ENCODE assay signal across 8 cellular contexts in genomic region chr19:2782936-2783780, GRCh38. TPM values are rescaled to one million over a fixed set of nuclear protein-coding genes. Genes with fewer than 3 reads are reported as not detected.
DNase-seq lines count a peak whose midpoint lies in the region; ATAC-seq, FAIRE-seq and TF ChIP-seq lines count a peak whose summit lies in the region.

A gene with protein sequence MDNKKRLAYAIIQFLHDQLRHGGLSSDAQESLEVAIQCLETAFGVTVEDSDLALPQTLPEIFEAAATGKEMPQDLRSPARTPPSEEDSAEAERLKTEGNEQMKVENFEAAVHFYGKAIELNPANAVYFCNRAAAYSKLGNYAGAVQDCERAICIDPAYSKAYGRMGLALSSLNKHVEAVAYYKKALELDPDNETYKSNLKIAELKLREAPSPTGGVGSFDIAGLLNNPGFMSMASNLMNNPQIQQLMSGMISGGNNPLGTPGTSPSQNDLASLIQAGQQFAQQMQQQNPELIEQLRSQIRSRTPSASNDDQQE (minus strand): TSS chr19:2783273. CDS start chr19:2769068, 14,205 bp downstream.

- H3F3A ChIP-seq in OCI-LY1 (ENCODE audit: insufficient read depth, low read length): no peaks in the 10 kb centered on the region

- peaks cover 68% of the 10 kb centered on the region for H3K79me2 ChIP-seq in OCI-LY1 (ENCODE audit: insufficient read depth, low read length)

- no peaks in the 10 kb centered on the region for H3K9me2 ChIP-seq in OCI-LY1 (ENCODE audit: low read depth, low read length)

- ATAC-seq in GM21447 (IDR thresholded peaks at IDR 0.05; ENCODE audit: unreplicated experiment): peak; percentile 74

- peak; percentile 99 for DNase-seq in DMS 273 (lab: John Stamatoyannopoulos, UW; ENCODE audit: unreplicated experiment)
- DNase-seq in activated CD8-positive, alpha-beta memory T cell treated with anti-CD3 and anti-CD28 coated beads, Interleukin-2, amount 50 U/mL, for 4 hours: peak; percentile 95
- DNase-seq in stimulated activated CD8-positive, alpha-beta memory T cell treated with anti-CD3 and anti-CD28 coated beads, Interleukin-15, amount 100 ng/mL, for 4 hours (ENCODE audit: low read depth in 2 of 2): peak; percentile 93 to 95

- H3K27me3 ChIP-seq in HUES64 (ENCODE audit: insufficient read depth, low read length): no peaks in the 10 kb centered on the region
- no peaks in the 10 kb centered on the region for H3K27me3 ChIP-seq in OCI-LY1 (ENCODE audit: insufficient read depth, low read length)

- peak within 1 kb of the TSS; percentile 49 for H3K27ac ChIP-seq in HUES64 (ENCODE audit: low read depth, low read length)
- H3K27ac ChIP-seq in OCI-LY1 (ENCODE audit: low read depth, low read length, poor library complexity, severe bottlenecking): peak within 1 kb of the TSS; percentile 76
- peak within 1 kb of the TSS; percentile 84 for H3K27ac ChIP-seq in mesodermal cell (ENCODE audit: low read depth, low read length, severe bottlenecking)

- H3K9me3 ChIP-seq in HUES64 (ENCODE audit: insufficient read depth, low read depth, low read length) (no peaks in the 10 kb centered on the region; the same call in 1 of the 2 replicates), OCI-LY1 (ENCODE audit: low read length) (no peaks in the 10 kb centered on the region), mesodermal cell (ENCODE audit: control insufficient read depth, low read length) (peaks cover 7% of the 10 kb centered on the region)

- H3K9ac ChIP-seq in HUES64 (ENCODE audit: low read depth, low read length): peak within 1 kb of the TSS; percentile 92
- peak within 1 kb of the TSS; percentile 91 for H3K9ac ChIP-seq in OCI-LY1 (ENCODE audit: low read length)

- WGBS in HUES64: under 1% methylated on average over 67 of the region's 68 CpGs
- 1% methylated on average over 46 to 62 of the region's 68 CpGs for WGBS in mesodermal cell (ENCODE audit: insufficient coverage in 2 of 2), 2 experiments

- H4K20me1 ChIP-seq in OCI-LY1 (ENCODE audit: insufficient read depth, low read length): no peaks in the 10 kb centered on the region

- peak within 1 kb of the TSS; percentile 96 for H3K4me3 ChIP-seq in HUES64 (ENCODE audit: low read length)
- H3K4me3 ChIP-seq in OCI-LY1 (ENCODE audit: low read depth, low read length, poor library complexity, severe bottlenecking): peak within 1 kb of the TSS; percentile 89
- H3K4me3 ChIP-seq in mesodermal cell (ENCODE audit: extremely low read depth, insufficient read depth, low read length, poor library complexity, severe bottlenecking): peak within 1 kb of the TSS; percentile 97

- H2AFZ ChIP-seq in OCI-LY1 (ENCODE audit: low read length): no peak within 1 kb of the TSS; the same call in 1 of the 2 replicates

- peak within 1 kb of the TSS; percentile 89 for H3K4me2 ChIP-seq in OCI-LY1 (ENCODE audit: low read length)

- peaks cover 16% of the 10 kb centered on the region for H3K36me3 ChIP-seq in HUES64 (ENCODE audit: insufficient read depth, low read length)
- peaks cover 17% of the 10 kb centered on the region; the same call in 1 of the 2 replicates for H3K36me3 ChIP-seq in OCI-LY1 (ENCODE audit: insufficient read depth, low read length)
- H3K36me3 ChIP-seq in mesodermal cell (ENCODE audit: control insufficient read depth, insufficient read depth, low read length): peaks cover 40% of the 10 kb centered on the region

- FAIRE-seq in endometrium (lab: Jason Lieb, UNC): peak; percentile 95

- H3K4me1 ChIP-seq in HUES64 (ENCODE audit: insufficient read depth, low read length) (0 out of 2 replicates have a peak, but pooled peaks cover 4% of the 10 kb centered on the region), OCI-LY1 (ENCODE audit: insufficient read depth, low read length, severe bottlenecking) (peaks cover 52% of the 10 kb centered on the region), mesodermal cell (ENCODE audit: control insufficient read depth, insufficient read depth, low read length, poor library complexity, severe bottlenecking) (peaks cover 18% of the 10 kb centered on the region)

- peak; percentile 38 for TF ChIP-seq CTCF in OCI-LY1 (IDR thresholded peaks at IDR 0.05; ENCODE audit: low read length)

RNA-seq across cellular contexts. Expression of the gene that starts here (rescaled TPM):
- polyA plus RNA-seq in HUES64 (2013, experiment 1 of 2): 73.8 TPM
- 69.1 TPM for polyA plus RNA-seq in HUES64 (2013, experiment 2 of 2)
- polyA plus RNA-seq in mesodermal cell (2013, experiment 1 of 2): 62.2 TPM
- polyA plus RNA-seq in mesodermal cell (2013, experiment 2 of 2): 50.2 TPM

Comparison
In these comparisons a context has a peak if more than half of its experiments do, and no peak if none do; other contexts are left out.
1. Peak in every context shown above with its lines: DNase-seq, ATAC-seq, H3K4me3 ChIP-seq and H3K27ac ChIP-seq.